ENCODE assay signal across 29 cellular contexts in the genomic region with DNA sequence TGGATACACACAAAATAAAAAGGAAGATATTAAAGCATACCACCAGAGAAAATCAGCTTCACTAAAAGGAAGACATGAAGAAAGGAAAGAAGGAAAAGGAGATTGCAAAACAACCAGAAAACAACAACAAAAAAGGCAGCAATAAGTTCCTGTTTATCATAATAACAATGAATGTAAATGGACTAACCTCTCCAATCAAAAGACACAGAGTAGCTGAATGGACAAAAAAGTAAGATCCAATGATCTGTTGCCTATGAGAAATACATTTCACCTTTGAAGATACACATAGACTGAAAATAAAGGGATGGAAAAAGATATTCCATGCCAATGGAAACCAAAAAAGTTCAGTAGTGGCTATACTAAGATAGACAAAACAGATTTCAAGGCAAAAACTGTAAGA.
"Had no signal": no experiment of that assay in that cellular context is flagged by ENCODE, and none has a peak within 500 bp of the region (broad histone marks: within the 10 kb centered on the region; RNA-seq: fewer than 3 reads in every experiment).

No MANE protein-coding gene starts in this region.

- H3K4me1 ChIP-seq: stomach, suprapubic skin, testis, thyroid gland, tibial artery, tibial nerve, upper lobe of left lung, upper lobe of right lung, uterus, vagina had no signal

- H3K36me3 Mint-ChIP-seq: stimulated activated effector memory CD8-positive, alpha-beta T cell treated with anti-CD3 and anti-CD28 coated beads, Interleukin-12 subunit alpha, Interleukin-12 subunit beta, amount 100 ng/mL, for 72 hours; stimulated activated memory B cell treated with anti-CD40 and anti-IgM and Interleukin-4, amounts not matched to agents 10 μg/mL and 1 μg/mL and 100 μg/mL, for 72 hours; stimulated activated naive B cell treated with anti-CD40 and anti-IgM and Interleukin-4, amounts not matched to agents 10 μg/mL and 1 μg/mL and 100 μg/mL, for 72 hours; type B pancreatic cell had no signal

- H3K4me1 Mint-ChIP-seq: stimulated activated effector memory CD8-positive, alpha-beta T cell treated with anti-CD3 and anti-CD28 coated beads, Interleukin-12 subunit alpha, Interleukin-12 subunit beta, amount 100 ng/mL, for 72 hours; stimulated activated memory B cell treated with anti-CD40 and anti-IgM and Interleukin-4, amounts not matched to agents 10 μg/mL and 1 μg/mL and 100 μg/mL, for 72 hours; stimulated activated naive B cell treated with anti-CD40 and anti-IgM and Interleukin-4, amounts not matched to agents 10 μg/mL and 1 μg/mL and 100 μg/mL, for 72 hours; stimulated activated naive CD8-positive, alpha-beta T cell treated with anti-CD3 and anti-CD28 coated beads, Interleukin-15, amount 100 ng/mL, for 72 hours had no signal

- H3K36me3 ChIP-seq: stomach, suprapubic skin, thoracic aorta, thyroid gland, tibial artery, tibial nerve, transverse colon, upper lobe of left lung, upper lobe of right lung, uterus, vagina had no signal

- H3K27ac Mint-ChIP-seq: stimulated activated effector memory CD8-positive, alpha-beta T cell treated with anti-CD3 and anti-CD28 coated beads, Interleukin-12 subunit alpha, Interleukin-12 subunit beta, amount 100 ng/mL, for 72 hours; stimulated activated memory B cell treated with anti-CD40 and anti-IgM and Interleukin-4, amounts not matched to agents 10 μg/mL and 1 μg/mL and 100 μg/mL, for 72 hours; stimulated activated naive B cell treated with anti-CD40 and anti-IgM and Interleukin-4, amounts not matched to agents 10 μg/mL and 1 μg/mL and 100 μg/mL, for 72 hours; stimulated activated naive CD8-positive, alpha-beta T cell treated with anti-CD3 and anti-CD28 coated beads, Interleukin-15, amount 100 ng/mL, for 72 hours; stimulated activated naive CD8-positive, alpha-beta T cell treated with anti-CD3 and anti-CD28 coated beads, Interleukin-15, Interleukin-2, amounts not matched to agents 100 ng/mL and 50 ng/mL, for 24 hours; type B pancreatic cell had no signal

- H3K4me3 Mint-ChIP-seq: stimulated activated effector memory CD8-positive, alpha-beta T cell treated with anti-CD3 and anti-CD28 coated beads, Interleukin-12 subunit alpha, Interleukin-12 subunit beta, amount 100 ng/mL, for 72 hours; stimulated activated memory B cell treated with anti-CD40 and anti-IgM and Interleukin-4, amounts not matched to agents 10 μg/mL and 1 μg/mL and 100 μg/mL, for 72 hours; stimulated activated naive B cell treated with anti-CD40 and anti-IgM and Interleukin-4, amounts not matched to agents 10 μg/mL and 1 μg/mL and 100 μg/mL, for 72 hours; stimulated activated naive CD8-positive, alpha-beta T cell treated with anti-CD3 and anti-CD28 coated beads, Interleukin-15, amount 100 ng/mL, for 72 hours; stimulated activated naive CD8-positive, alpha-beta T cell treated with anti-CD3 and anti-CD28 coated beads, Interleukin-15, Interleukin-2, amounts not matched to agents 100 ng/mL and 50 ng/mL, for 24 hours; type B pancreatic cell had no signal

- ATAC-seq: stimulated activated effector memory CD8-positive, alpha-beta T cell treated with anti-CD3 and anti-CD28 coated beads, Interleukin-12 subunit alpha, Interleukin-12 subunit beta, amount 100 ng/mL, for 72 hours; stimulated activated memory B cell treated with anti-CD40 and anti-IgM and Interleukin-4, amounts not matched to agents 10 μg/mL and 1 μg/mL and 100 μg/mL, for 72 hours; stimulated activated naive B cell treated with anti-CD40 and anti-IgM and Interleukin-4, amounts not matched to agents 10 μg/mL and 1 μg/mL and 100 μg/mL, for 72 hours; stimulated activated naive CD8-positive, alpha-beta T cell treated with anti-CD3 and anti-CD28 coated beads, Interleukin-15, amount 100 ng/mL, for 72 hours; stimulated activated naive CD8-positive, alpha-beta T cell treated with anti-CD3 and anti-CD28 coated beads, Interleukin-15, Interleukin-2, amounts not matched to agents 100 U/mL and 50 U/mL, for 24 hours; upper lobe of right lung had no signal

- H3K27ac ChIP-seq: stomach, suprapubic skin, testis, thoracic aorta, thyroid gland, tibial artery, tibial nerve, transverse colon, upper lobe of left lung, upper lobe of right lung, uterus, vagina had no signal

- H3K9me3 ChIP-seq: testis, thoracic aorta, thyroid gland, transverse colon, upper lobe of right lung, uterus, vagina had no signal

- FAIRE-seq: urothelium cell line had no signal

- H3K27me3 Mint-ChIP-seq: stimulated activated memory B cell treated with anti-CD40 and anti-IgM and Interleukin-4, amounts not matched to agents 10 μg/mL and 1 μg/mL and 100 μg/mL, for 72 hours; stimulated activated naive CD8-positive, alpha-beta T cell treated with anti-CD3 and anti-CD28 coated beads, Interleukin-15, amount 100 ng/mL, for 72 hours; stimulated activated naive CD8-positive, alpha-beta T cell treated with anti-CD3 and anti-CD28 coated beads, Interleukin-15, Interleukin-2, amounts not matched to agents 100 ng/mL and 50 ng/mL, for 24 hours had no signal

- H3K27me3 ChIP-seq: stomach, suprapubic skin, testis, thyroid gland, tibial artery, tibial nerve, transverse colon, upper lobe of left lung, upper lobe of right lung, uterus, vagina had no signal

- H3K4me3 ChIP-seq: stomach, suprapubic skin, testis, thoracic aorta, thyroid gland, tibial artery, tibial nerve, transverse colon, upper lobe of left lung, upper lobe of right lung, uterus, vagina had no signal

- DNase-seq: stimulated activated CD4-positive, alpha-beta T cell treated with anti-CD3 and anti-CD28 coated beads, Interleukin-2, amount 100 ng/mL, for 48 hours; stimulated activated CD4-positive, alpha-beta T cell treated with anti-CD3 and anti-CD28 coated beads, Interleukin-4, amount 100 ng/mL, for 1 hour; stimulated activated CD4-positive, alpha-beta T cell treated with anti-CD3 and anti-CD28 coated beads, Interleukin-4, amount 100 ng/mL, for 24 hours; stimulated activated CD4-positive, alpha-beta T cell treated with anti-CD3 and anti-CD28 coated beads, Interleukin-4, amount 100 ng/mL, for 4 hours; stimulated activated CD8-positive, alpha-beta memory T cell treated with anti-CD3 and anti-CD28 coated beads, Interleukin-4, amount 100 ng/mL, for 48 hours; stimulated activated naive B cell treated with anti-CD40 and anti-IgM and Interleukin-4, amounts not matched to agents 10 μg/mL and 1 μg/mL and 100 μg/mL, for 72 hours; stimulated activated naive CD4-positive, alpha-beta T cell; stimulated activated naive CD4-positive, alpha-beta T cell treated with Interleukin-2 at 50 U/mL for 16 hours; stimulated activated naive CD8-positive, alpha-beta T cell treated with anti-CD3 and anti-CD28 coated beads, Interleukin-15, amount 100 ng/mL, for 72 hours; stimulated activated naive CD8-positive, alpha-beta T cell treated with anti-CD3 and anti-CD28 coated beads, Interleukin-15, Interleukin-2, amounts not matched to agents 100 U/mL and 50 U/mL, for 24 hours; stomach; substantia nigra; testis; thyroid gland; tibial artery; transverse colon; trophoblast cell; upper lobe of left lung; upper lobe of right lung; uterus had no signal
